In the genomic region with DNA sequence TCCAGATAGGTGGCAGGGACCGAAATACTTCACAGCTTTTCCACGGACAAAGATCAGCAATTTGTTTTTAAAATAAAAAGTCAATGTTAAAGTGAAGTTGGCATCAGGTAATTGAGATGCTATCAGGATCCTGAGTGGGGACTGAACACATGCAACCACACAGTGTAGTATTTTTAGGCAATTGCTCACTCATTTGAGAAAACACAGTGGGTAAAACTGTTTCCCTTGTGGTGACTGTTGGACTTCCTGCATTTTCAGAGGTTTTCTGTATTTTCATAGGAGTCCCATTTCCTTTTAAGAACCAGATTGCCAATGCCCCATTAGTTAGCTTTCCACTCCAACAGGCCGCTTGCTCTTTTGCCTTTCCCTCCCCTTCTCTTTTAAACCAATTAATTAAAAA, we compare ENCODE assay signal across 13 cellular contexts.
DNase-seq lines count a peak whose midpoint lies in the region; ATAC-seq and TF ChIP-seq lines count a peak whose summit lies in the region.
"Had no signal": no experiment of that assay in that cellular context is flagged by ENCODE, and none has a peak within 500 bp of the region (broad histone marks: within the 10 kb centered on the region; RNA-seq: fewer than 3 reads in every experiment).

No MANE protein-coding gene starts in this region.

- H3K27me3 ChIP-seq in BLaER1 (no peaks in the 10 kb centered on the region), thyroid gland (no peaks in the 10 kb centered on the region), HAP-1 (ENCODE audit: low read depth) (no peaks in the 10 kb centered on the region)
- H3K27me3 ChIP-seq: uterus had no signal

- H3K27ac ChIP-seq in BLaER1: peak overlapping the region; percentile 71
- no peak overlapping the region for H3K27ac ChIP-seq in thyroid gland
- H3K27ac ChIP-seq: epithelial cell of prostate, neutrophil, uterus had no signal

- H3K27me3 Mint-ChIP-seq in activated T-helper 1 cell treated with anti-CD3 and anti-CD28 coated beads, Interleukin-12 subunit alpha, Interleukin-12 subunit beta, Interleukin-2, Interleukin-4 antibody, amounts not matched to agents 30 ng/mL and 10 ng/mL and 1 ng/mL, durations not matched to agents 14 hours and 24 hours and 36 hours (ENCODE audit: insufficient read depth): peaks cover 40% of the 10 kb centered on the region

- intact Hi-C loops in activated T-helper 1 cell treated with anti-CD3 and anti-CD28 coated beads, Interleukin-12 subunit alpha, Interleukin-12 subunit beta, Interleukin-2, Interleukin-4 antibody, amounts not matched to agents 30 ng/mL and 10 ng/mL and 1 ng/mL, durations not matched to agents 14 hours and 24 hours and 36 hours (cut with micrococcal nuclease): loop anchor here (1.0 kb wide), 1 partner anchor 8 kb away; no protein-coding TSS in a partner anchor
- intact Hi-C loops in thyroid gland (cut with DNase I): no loop called here

- peak overlapping the region; percentile 19 for H3K27ac Mint-ChIP-seq in activated T-helper 1 cell treated with anti-CD3 and anti-CD28 coated beads, Interleukin-12 subunit alpha, Interleukin-12 subunit beta, Interleukin-2, Interleukin-4 antibody, amounts not matched to agents 30 ng/mL and 10 ng/mL and 1 ng/mL, durations not matched to agents 14 hours and 24 hours and 36 hours

- no peak for TF ChIP-seq POLR2A in thyroid gland (IDR thresholded peaks at IDR 0.05)

- ATAC-seq in GM19397 (IDR thresholded peaks at IDR 0.05; ENCODE audit: unreplicated experiment) (peak; percentile 75), HG03139 (IDR thresholded peaks at IDR 0.05; ENCODE audit: unreplicated experiment) (peak; percentile 81), HG03095 (IDR thresholded peaks at IDR 0.05; ENCODE audit: unreplicated experiment) (no peak)

- peaks cover 47% of the 10 kb centered on the region for H3K4me1 Mint-ChIP-seq in activated T-helper 1 cell treated with anti-CD3 and anti-CD28 coated beads, Interleukin-12 subunit alpha, Interleukin-12 subunit beta, Interleukin-2, Interleukin-4 antibody, amounts not matched to agents 30 ng/mL and 10 ng/mL and 1 ng/mL, durations not matched to agents 14 hours and 24 hours and 36 hours (ENCODE audit: low read depth)

- peak overlapping the region; percentile 9 for H3K4me3 Mint-ChIP-seq in activated T-helper 1 cell treated with anti-CD3 and anti-CD28 coated beads, Interleukin-12 subunit alpha, Interleukin-12 subunit beta, Interleukin-2, Interleukin-4 antibody, amounts not matched to agents 30 ng/mL and 10 ng/mL and 1 ng/mL, durations not matched to agents 14 hours and 24 hours and 36 hours

- no peaks in the 10 kb centered on the region for H3K9me3 ChIP-seq in BLaER1
- no peaks in the 10 kb centered on the region for H3K9me3 ChIP-seq in thyroid gland
- H3K9me3 ChIP-seq in HAP-1: no peaks in the 10 kb centered on the region
- H3K9me3 ChIP-seq: neutrophil, uterus had no signal

- TF ChIP-seq CTCF in thyroid gland (IDR thresholded peaks at IDR 0.05): no peak

- peak overlapping the region; percentile 82 for H3K4me2 ChIP-seq in BLaER1

- peak overlapping the region; percentile 36 for H3K9ac ChIP-seq in BLaER1

- no peaks in the 10 kb centered on the region for H3K36me3 Mint-ChIP-seq in activated T-helper 1 cell treated with anti-CD3 and anti-CD28 coated beads, Interleukin-12 subunit alpha, Interleukin-12 subunit beta, Interleukin-2, Interleukin-4 antibody, amounts not matched to agents 30 ng/mL and 10 ng/mL and 1 ng/mL, durations not matched to agents 14 hours and 24 hours and 36 hours (ENCODE audit: low read depth)

- H4K20me1 ChIP-seq in BLaER1: no peaks in the 10 kb centered on the region

- no peaks in the 10 kb centered on the region for H3K9me3 Mint-ChIP-seq in activated T-helper 1 cell treated with anti-CD3 and anti-CD28 coated beads, Interleukin-12 subunit alpha, Interleukin-12 subunit beta, Interleukin-2, Interleukin-4 antibody, amounts not matched to agents 30 ng/mL and 10 ng/mL and 1 ng/mL, durations not matched to agents 14 hours and 24 hours and 36 hours

- in situ Hi-C loops in HAP-1 (cut with MboI; ENCODE audit: low sequenced_read_pairs): no loop called here

- 79 to 84% methylated on average over 3 of the region's 3 CpGs for WGBS in thyroid gland, 2 donors

- no peak for DNase-seq in activated T-helper 1 cell treated with anti-CD3 and anti-CD28 coated beads, Interleukin-12 subunit alpha, Interleukin-12 subunit beta, Interleukin-2, Interleukin-4 antibody, amounts not matched to agents 30 ng/mL and 10 ng/mL and 1 ng/mL, durations not matched to agents 14 hours and 24 hours and 36 hours (ENCODE audit: low spot score)
- DNase-seq in thyroid gland: no peak
- DNase-seq in HAP-1 (ENCODE audit: low spot score in 2 of 2): no peak
- no peak for DNase-seq in NCI-H128 (lab: John Stamatoyannopoulos, UW; ENCODE audit: unreplicated experiment)
- DNase-seq: NCI-H510A treated with DMSO at 0.1 percent for 48 hours; stimulated activated CD4-positive, alpha-beta T cell treated with anti-CD3 and anti-CD28 coated beads, Interleukin-4, amount 100 ng/mL, for 24 hours; uterus had no signal

- peak overlapping the region; percentile 17; the same call in 1 of the 2 replicates for H3K4me3 ChIP-seq in BLaER1
- no peak overlapping the region for H3K4me3 ChIP-seq in thyroid gland (replicated peaks in 1 of 3)
- no peak overlapping the region for H3K4me3 ChIP-seq in HAP-1
- H3K4me3 ChIP-seq: uterus had no signal

- H3K4me1 ChIP-seq in BLaER1: peaks cover 75% of the 10 kb centered on the region
- H3K4me1 ChIP-seq in thyroid gland: peaks cover 8 to 10% of the 10 kb centered on the region in 2 donors
- H3K4me1 ChIP-seq in HAP-1: no peaks in the 10 kb centered on the region
- H3K4me1 ChIP-seq: uterus had no signal

- H3K36me3 ChIP-seq in BLaER1: no peaks in the 10 kb centered on the region
- H3K36me3 ChIP-seq in thyroid gland: no peaks in the 10 kb centered on the region
- H3K36me3 ChIP-seq in HAP-1 (replicated peaks): no peaks in the 10 kb centered on the region
- H3K36me3 ChIP-seq: neutrophil, uterus had no signal
